ENCODE assay signal across 10 cellular contexts in the genomic region with DNA sequence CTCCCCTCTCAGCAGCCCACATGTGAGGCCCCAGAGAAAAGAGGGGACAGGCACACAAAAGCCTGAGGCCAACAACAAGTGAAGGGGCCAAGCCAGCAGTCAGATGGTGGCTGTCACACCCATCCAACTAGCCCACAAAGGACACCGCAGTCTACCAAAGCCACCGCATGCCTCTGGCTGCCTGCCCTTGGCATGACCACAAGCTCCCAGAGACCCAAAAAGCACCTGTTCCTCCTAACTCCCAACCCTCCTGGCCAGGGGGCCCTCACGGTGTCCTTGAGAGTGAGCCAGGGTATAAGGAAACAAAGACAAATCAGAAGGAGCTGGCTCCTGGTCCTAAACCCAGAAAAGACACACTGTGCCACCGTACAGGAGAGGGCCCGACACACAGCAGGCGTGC.
DNase-seq lines count a peak whose midpoint lies in the region; ATAC-seq and TF ChIP-seq lines count a peak whose summit lies in the region.
"Had no signal": no experiment of that assay in that cellular context is flagged by ENCODE, and none has a peak within 500 bp of the region (broad histone marks: within the 10 kb centered on the region; RNA-seq: fewer than 3 reads in every experiment).

No MANE protein-coding gene starts in this region.

- no peak overlapping the region for H2BK20ac ChIP-seq in H9 (ENCODE audit: low read depth, low read length, poor library complexity, severe bottlenecking)

- no peak overlapping the region for H2BK120ac ChIP-seq in H9 (ENCODE audit: low read depth, low read length, poor library complexity, severe bottlenecking)

- no peak overlapping the region for H3K9ac ChIP-seq in GM23248
- H3K9ac ChIP-seq in skeletal muscle tissue (ENCODE audit: low read depth in 1 of 3, low read length in 3 of 3), result peak overlapping the region; percentile 59 to 72 (median 65)
- H3K9ac ChIP-seq in H9 (ENCODE audit: extremely low read depth, insufficient read length, low read length), result no peak overlapping the region

- H3K79me1 ChIP-seq in H9 (ENCODE audit: insufficient read depth, low read depth, low read length, poor library complexity, severe bottlenecking), result no peaks in the 10 kb centered on the region

- H3K56ac ChIP-seq in H9 (ENCODE audit: insufficient read length, low read depth, low read length), result no peak overlapping the region

- H3K27ac ChIP-seq in GM23248, result no peak overlapping the region
- peak overlapping the region; percentile 83 for H3K27ac ChIP-seq in VCaP
- peak overlapping the region; percentile 90 for H3K27ac ChIP-seq in skeletal muscle tissue (ENCODE audit: low read depth, low read length)
- no peak overlapping the region for H3K27ac ChIP-seq in H9 (ENCODE audit: insufficient read length, low read depth, low read length)

- H4K5ac ChIP-seq in H9 (ENCODE audit: insufficient read length, low read depth, low read length), result no peak overlapping the region

- no peak overlapping the region for H3K4ac ChIP-seq in H9 (ENCODE audit: low read depth, low read length)

- no peak overlapping the region for H2BK15ac ChIP-seq in H9 (ENCODE audit: low read depth, low read length)

- no peak overlapping the region for H3K18ac ChIP-seq in H9 (ENCODE audit: insufficient read length, low read depth, low read length)

- H3K4me1 Mint-ChIP-seq in immature natural killer cell (peaks cover 22 to 25% of the 10 kb centered on the region in 2 donors), H9 (peaks cover 19 to 25% of the 10 kb centered on the region in 2 experiments)

- H3T11ph ChIP-seq in H9 (ENCODE audit: low read length), result no peak overlapping the region

- H3K27me3 ChIP-seq in GM23248 (replicated peaks; ENCODE audit: insufficient read depth), result no peaks in the 10 kb centered on the region
- no peaks in the 10 kb centered on the region for H3K27me3 ChIP-seq in skeletal muscle tissue (ENCODE audit: control insufficient read depth in 3 of 3, insufficient read depth in 3 of 3, low read length in 3 of 3)
- no peaks in the 10 kb centered on the region for H3K27me3 ChIP-seq in H9 (ENCODE audit: insufficient read depth, low read length)

- no peaks in the 10 kb centered on the region for H3K36me3 ChIP-seq in GM23248 (ENCODE audit: low read depth)
- H3K36me3 ChIP-seq in skeletal muscle tissue (ENCODE audit: control insufficient read depth in 3 of 3, insufficient read depth in 3 of 3, low read length in 3 of 3), result peaks cover 2 to 4% (median 3%) of the 10 kb centered on the region in 3 donors

- H4K8ac ChIP-seq in H9 (replicated peaks; ENCODE audit: insufficient read length, low read depth, low read length), result no peak overlapping the region

- H3K4me3 ChIP-seq in GM23248 (no peak overlapping the region), skeletal muscle tissue (ENCODE audit: low read length in 3 of 3) (peak overlapping the region; percentile 32 to 64 (median 55))

- DNase-seq in GM23248 (no peak), immature natural killer cell (peak in 2 of 3 donors; percentile 11 to 15), H9 (no peak)
- DNase-seq in stimulated activated CD8-positive, alpha-beta memory T cell treated with anti-CD3 and anti-CD28 coated beads, Interleukin-4, amount 100 ng/mL, for 48 hours, result no peak
- DNase-seq: HCEC 1CT had no signal

- H2AK5ac ChIP-seq in H9 (ENCODE audit: insufficient read length, low read length), result no peak overlapping the region

- H2AFZ ChIP-seq in GM23248, result peak overlapping the region; percentile 39; the same call in 1 of the 2 replicates
- no peak overlapping the region for H2AFZ ChIP-seq in H9 (ENCODE audit: low read length)

- H3K27ac Mint-ChIP-seq in immature natural killer cell (peak overlapping the region in 4 of 6 donors; percentile 21 to 50 (median 32)), H9 (no peak overlapping the region)
- H3K27ac Mint-ChIP-seq: T-cell had no signal

- peaks cover 2 to 4% (median 3%) of the 10 kb centered on the region in 3 donors for H3K27me3 Mint-ChIP-seq in immature natural killer cell (ENCODE audit: low read depth in 3 of 3)
- H3K27me3 Mint-ChIP-seq in H9 (ENCODE audit: low read depth), result no peaks in the 10 kb centered on the region; the same call in 1 of the 2 replicates
- H3K27me3 Mint-ChIP-seq: T-cell had no signal

- no peaks in the 10 kb centered on the region for H3K23me2 ChIP-seq in H9 (ENCODE audit: insufficient read length, low read depth, low read length, poor library complexity, severe bottlenecking)

- 17 to 21% methylated on average over 6 of the region's 6 CpGs for WGBS in GM23248 (ENCODE audit: low coverage in 1 of 2, low lambda C conversion rate in 2 of 2, missing lambda C conversion rate in 2 of 2), 2 experiments
- WGBS in H9 (ENCODE audit: extremely low coverage, insufficient read length, low lambda C conversion rate), result no CpG with 5 or more reads among the region's 6 CpGs

- no peak overlapping the region for H3K14ac ChIP-seq in H9 (ENCODE audit: insufficient read depth, low read length)

- H3F3A ChIP-seq in GM23248 (ENCODE audit: insufficient read depth), result no peaks in the 10 kb centered on the region

- H2BK5ac ChIP-seq in H9 (ENCODE audit: insufficient read length, low read length), result no peak overlapping the region

- H4K20me1 ChIP-seq in GM23248 (ENCODE audit: insufficient read depth) (no peaks in the 10 kb centered on the region), H9 (ENCODE audit: control insufficient read depth, insufficient read depth, insufficient read length) (no peaks in the 10 kb centered on the region)

- TF ChIP-seq CTCF in VCaP (conservative IDR thresholded peaks at IDR 0.05), result no peak
- TF ChIP-seq CTCF in H9 (conservative IDR thresholded peaks at IDR 0.05), result no peak

- H3K79me2 ChIP-seq in GM23248 (ENCODE audit: insufficient read depth) (no peaks in the 10 kb centered on the region), H9 (ENCODE audit: insufficient read depth, low read length) (no peaks in the 10 kb centered on the region)

- H3K9me3 ChIP-seq in GM23248 (ENCODE audit: low read depth) (no peaks in the 10 kb centered on the region), skeletal muscle tissue (ENCODE audit: control insufficient read depth in 3 of 3, low read length in 3 of 3) (no peaks in the 10 kb centered on the region), H9 (ENCODE audit: control insufficient read depth, low read depth, low read length) (no peaks in the 10 kb centered on the region)

- H3K9me3 Mint-ChIP-seq in immature natural killer cell (no peaks in the 10 kb centered on the region), H9 (no peaks in the 10 kb centered on the region)
- H3K9me3 Mint-ChIP-seq: T-cell had no signal

- ATAC-seq in HG02938 (IDR thresholded peaks at IDR 0.05; ENCODE audit: unreplicated experiment) (no peak), HG03175 (IDR thresholded peaks at IDR 0.05; ENCODE audit: unreplicated experiment) (no peak)

- H3K23ac ChIP-seq in H9 (ENCODE audit: insufficient read length, low read depth, low read length), result no peak overlapping the region

- H2BK12ac ChIP-seq in H9 (ENCODE audit: insufficient read length, low read depth, low read length), result no peak overlapping the region

- in situ Hi-C loops in GM23248 (cut with MboI), result no loop called here

- H3K4me2 ChIP-seq in GM23248 (ENCODE audit: unreplicated experiment) (peak overlapping the region; percentile 44), H9 (ENCODE audit: insufficient read depth, insufficient read length, low read length) (no peak overlapping the region)

- H4K91ac ChIP-seq in H9 (ENCODE audit: insufficient read length, low read depth, low read length), result no peak overlapping the region

- H3K36me3 Mint-ChIP-seq in immature natural killer cell, result peaks cover 4 to 8% (median 4%) of the 10 kb centered on the region in 3 donors
- H3K36me3 Mint-ChIP-seq in H9 (ENCODE audit: insufficient read depth in 1 of 3, low read depth in 3 of 3), result peaks cover 0 to 2% (median 0%) of the 10 kb centered on the region in 3 experiments; a peak in 1 of 7 replicates

- H3K4me1 ChIP-seq in GM23248 (ENCODE audit: insufficient read depth) (peaks cover 11% of the 10 kb centered on the region), skeletal muscle tissue (ENCODE audit: control insufficient read depth in 3 of 3, insufficient read depth in 3 of 3, low read length in 3 of 3) (peaks cover 53 to 79% (median 64%) of the 10 kb centered on the region in 3 donors), H9 (ENCODE audit: insufficient read depth, low read length) (peaks cover 2% of the 10 kb centered on the region; the same call in 1 of the 2 replicates)

- H3K4me3 Mint-ChIP-seq in immature natural killer cell (peak overlapping the region; percentile 56 to 75 (median 73)), H9 (no peak overlapping the region; a peak in 1 of 5 replicates)

- H3K9me2 ChIP-seq in GM23248 (ENCODE audit: insufficient read depth), result no peaks in the 10 kb centered on the region

Comparison
In these comparisons a context has a peak if more than half of its experiments do, and no peak if none do; other contexts are left out.
1. DNase-seq: peak in immature natural killer cell (2 of 3); none in GM23248 (single experiment), H9 (single experiment) and stimulated activated CD8-positive, alpha-beta memory T cell treated with anti-CD3 and anti-CD28 coated beads, Interleukin-4, amount 100 ng/mL, for 48 hours (single experiment).
2. H3K27ac ChIP-seq: peak in VCaP (single experiment) and skeletal muscle tissue (single experiment); none in GM23248 (single experiment) and H9 (single experiment).
3. H3K9ac ChIP-seq: peak in skeletal muscle tissue (3 of 3); none in GM23248 (single experiment) and H9 (single experiment).
4. H3K27ac Mint-ChIP-seq: peak in immature natural killer cell (4 of 6); none in H9 (0 of 3).
5. H3K4me3 Mint-ChIP-seq: peak in immature natural killer cell (5 of 5); none in H9 (0 of 2).